In genomic region chr6:85450578-85450884, GRCh38 we compare ENCODE assay signal across 8 cellular contexts. TPM values are rescaled to one million over a fixed set of nuclear protein-coding genes. Genes with fewer than 3 reads are reported as not detected.
A peak's percentile ranks its signal among the peaks of the same experiment; 100 is the strongest.
DNase-seq lines count a peak whose midpoint lies in the region; FAIRE-seq and TF ChIP-seq lines count a peak whose summit lies in the region.

No MANE protein-coding gene starts in this region.

- no peaks in the 10 kb centered on the region for H3K36me3 ChIP-seq in suprapubic skin

- TF ChIP-seq EP300 in suprapubic skin (IDR thresholded peaks at IDR 0.05) = no peak

- peak overlapping the region; percentile 87 for H3K27ac ChIP-seq in suprapubic skin

- WGBS in suprapubic skin = 8% methylated on average over 13 of the region's 13 CpGs

- DNase-seq in GM12864 (ENCODE audit: low read depth) = no peak
- no peak for DNase-seq in HFFc6
- DNase-seq in activated T-helper 1 cell treated with anti-CD3 and anti-CD28 coated beads, Interleukin-12 subunit alpha, Interleukin-12 subunit beta, Interleukin-2, Interleukin-4 antibody, amounts not matched to agents 30 ng/mL and 10 ng/mL and 1 ng/mL, durations not matched to agents 14 hours and 24 hours and 36 hours (ENCODE audit: low spot score) = no peak
- DNase-seq in suprapubic skin (ENCODE audit: low spot score in 2 of 2) = no peak
- DNase-seq in NCI-H146 treated with DMSO at 0.1 percent for 48 hours (lab: John Stamatoyannopoulos, UW; ENCODE audit: unreplicated experiment) = no peak
- no peak for DNase-seq in COLO668 (lab: John Stamatoyannopoulos, UW; ENCODE audit: unreplicated experiment)
- DNase-seq in RCC 7860 (ENCODE audit: low spot score) = no peak

- no peak for FAIRE-seq in RCC 7860 (lab: Jason Lieb, UNC)

- H3K4me1 ChIP-seq in suprapubic skin = peaks cover 32% of the 10 kb centered on the region

- H3K27me3 ChIP-seq in suprapubic skin = peaks cover 22% of the 10 kb centered on the region

- peak overlapping the region; percentile 98 for H3K27ac Mint-ChIP-seq in HFFc6
- peak overlapping the region; percentile 89 for H3K27ac Mint-ChIP-seq in activated T-helper 1 cell treated with anti-CD3 and anti-CD28 coated beads, Interleukin-12 subunit alpha, Interleukin-12 subunit beta, Interleukin-2, Interleukin-4 antibody, amounts not matched to agents 30 ng/mL and 10 ng/mL and 1 ng/mL, durations not matched to agents 14 hours and 24 hours and 36 hours

- no peaks in the 10 kb centered on the region for H3K9me3 Mint-ChIP-seq in HFFc6
- H3K9me3 Mint-ChIP-seq in activated T-helper 1 cell treated with anti-CD3 and anti-CD28 coated beads, Interleukin-12 subunit alpha, Interleukin-12 subunit beta, Interleukin-2, Interleukin-4 antibody, amounts not matched to agents 30 ng/mL and 10 ng/mL and 1 ng/mL, durations not matched to agents 14 hours and 24 hours and 36 hours = no peaks in the 10 kb centered on the region

- H3K36me3 Mint-ChIP-seq in HFFc6 (ENCODE audit: low read depth) = peaks cover 63% of the 10 kb centered on the region
- H3K36me3 Mint-ChIP-seq in activated T-helper 1 cell treated with anti-CD3 and anti-CD28 coated beads, Interleukin-12 subunit alpha, Interleukin-12 subunit beta, Interleukin-2, Interleukin-4 antibody, amounts not matched to agents 30 ng/mL and 10 ng/mL and 1 ng/mL, durations not matched to agents 14 hours and 24 hours and 36 hours (ENCODE audit: low read depth) = peaks cover 11% of the 10 kb centered on the region

- peak overlapping the region; percentile 99 for H3K4me3 Mint-ChIP-seq in HFFc6
- H3K4me3 Mint-ChIP-seq in activated T-helper 1 cell treated with anti-CD3 and anti-CD28 coated beads, Interleukin-12 subunit alpha, Interleukin-12 subunit beta, Interleukin-2, Interleukin-4 antibody, amounts not matched to agents 30 ng/mL and 10 ng/mL and 1 ng/mL, durations not matched to agents 14 hours and 24 hours and 36 hours = peak overlapping the region; percentile 98

- H3K4me1 Mint-ChIP-seq in HFFc6 (ENCODE audit: low read depth) = peaks cover 68% of the 10 kb centered on the region
- peaks cover 69% of the 10 kb centered on the region for H3K4me1 Mint-ChIP-seq in activated T-helper 1 cell treated with anti-CD3 and anti-CD28 coated beads, Interleukin-12 subunit alpha, Interleukin-12 subunit beta, Interleukin-2, Interleukin-4 antibody, amounts not matched to agents 30 ng/mL and 10 ng/mL and 1 ng/mL, durations not matched to agents 14 hours and 24 hours and 36 hours (ENCODE audit: low read depth)

- H3K9me3 ChIP-seq in iPS-18c (ENCODE audit: control insufficient read depth, insufficient read depth, low read length) (peaks cover 2% of the 10 kb centered on the region), suprapubic skin (no peaks in the 10 kb centered on the region)

- no peak for TF ChIP-seq CTCF in GM12864 (IDR thresholded peaks at IDR 0.05; ENCODE audit: low read depth, low read length, missing control alignments)
- peak; percentile 39 for TF ChIP-seq CTCF in HFFc6 (IDR thresholded peaks at IDR 0.05)
- TF ChIP-seq CTCF in suprapubic skin (IDR thresholded peaks at IDR 0.05) = no peak

- TF ChIP-seq POLR2A in suprapubic skin (IDR thresholded peaks at IDR 0.05) = no peak

- peak overlapping the region; percentile 57 for H3K4me3 ChIP-seq in GM12864 (ENCODE audit: low read depth, low read length)
- H3K4me3 ChIP-seq in iPS-18c (ENCODE audit: insufficient read depth, low read depth, low read length) = peak overlapping the region; percentile 81
- H3K4me3 ChIP-seq in suprapubic skin = peak overlapping the region; percentile 66

- peaks cover 8% of the 10 kb centered on the region; the same call in 1 of the 2 replicates for H3K27me3 Mint-ChIP-seq in HFFc6 (ENCODE audit: insufficient read depth)
- H3K27me3 Mint-ChIP-seq in activated T-helper 1 cell treated with anti-CD3 and anti-CD28 coated beads, Interleukin-12 subunit alpha, Interleukin-12 subunit beta, Interleukin-2, Interleukin-4 antibody, amounts not matched to agents 30 ng/mL and 10 ng/mL and 1 ng/mL, durations not matched to agents 14 hours and 24 hours and 36 hours (ENCODE audit: insufficient read depth) = peaks cover 30% of the 10 kb centered on the region

- intact Hi-C loops in activated T-helper 1 cell treated with anti-CD3 and anti-CD28 coated beads, Interleukin-12 subunit alpha, Interleukin-12 subunit beta, Interleukin-2, Interleukin-4 antibody, amounts not matched to agents 30 ng/mL and 10 ng/mL and 1 ng/mL, durations not matched to agents 14 hours and 24 hours and 36 hours (cut with micrococcal nuclease) = loop anchor here (1.0 to 2.0 kb wide), 5 partner anchors 11 to 228 kb away; no protein-coding TSS in a partner anchor

RNA-seq across cellular contexts. Expression of gene NT5E, which starts 0.6 kb away (rescaled TPM):
- total RNA-seq in HFFc6 (2021; fragmentation: NEBNext Ultra II Directional; extraction: Animal tissue kit (Norgen Biotek cat#: 25700)) = 100 to 1,000 TPM; 263 to 375 (median 316) TPM
- total RNA-seq in activated T-helper 1 cell treated with anti-CD3 and anti-CD28 coated beads, Interleukin-12 subunit alpha, Interleukin-12 subunit beta, Interleukin-2, Interleukin-4 antibody, amounts not matched to agents 30 ng/mL and 10 ng/mL and 1 ng/mL, durations not matched to agents 14 hours and 24 hours and 36 hours = 12.5 and 15.2 TPM in 2 replicates
- total RNA-seq in suprapubic skin = 1 to 10 TPM; 1.1 to 8.7 (median 5.7) TPM

Comparison
In these comparisons a context has a peak if more than half of its experiments do, and no peak if none do; other contexts are left out.
1. RNA of gene NT5E, which starts 0.6 kb away (total RNA-seq): 263 to 375 TPM in HFFc6; 12.5 to 15.2 TPM in activated T-helper 1 cell treated with anti-CD3 and anti-CD28 coated beads, Interleukin-12 subunit alpha, Interleukin-12 subunit beta, Interleukin-2, Interleukin-4 antibody, amounts not matched to agents 30 ng/mL and 10 ng/mL and 1 ng/mL, durations not matched to agents 14 hours and 24 hours and 36 hours and 1.1 to 8.7 TPM in suprapubic skin; every median in the first group is over 10 times any median in the second.
2. Peak in every context shown above with its lines, with median percentiles within 50 percentile points of each other: H3K4me3 ChIP-seq.